In genomic region chr12:109946505-109946904, GRCh38 we compare ENCODE assay signal across 9 cellular contexts. TPM values are rescaled to one million over a fixed set of nuclear protein-coding genes. Genes with fewer than 3 reads are reported as not detected.
A peak's percentile ranks its signal among the peaks of the same experiment; 100 is the strongest.
DNase-seq lines count a peak whose midpoint lies in the region; ATAC-seq, FAIRE-seq and TF ChIP-seq lines count a peak whose summit lies in the region.
"Had no signal": no experiment of that assay in that cellular context is flagged by ENCODE, and none has a peak within 500 bp of the region (broad histone marks: within the 10 kb centered on the region; RNA-seq: fewer than 3 reads in every experiment).

No MANE protein-coding gene starts in this region.

- no peaks in the 10 kb centered on the region for H3K36me3 ChIP-seq in parathyroid adenoma (ENCODE audit: control insufficient read depth, insufficient read depth, low read length)
- H3K36me3 ChIP-seq in gastrocnemius medialis: peaks cover 0 to 16% of the 10 kb centered on the region in 2 donors

- no peaks in the 10 kb centered on the region for H3K27me3 ChIP-seq in parathyroid adenoma (ENCODE audit: control insufficient read depth, insufficient read depth, low read length)
- no peaks in the 10 kb centered on the region for H3K27me3 ChIP-seq in gastrocnemius medialis

- peak overlapping the region; percentile 1 for H3K4me2 ChIP-seq in parathyroid adenoma (ENCODE audit: low read length)

- CTCF ChIA-PET in activated CD8-positive, alpha-beta T cell treated with anti-CD3 and anti-CD28 coated beads for 36 hours (lab: Charles Lee): interaction anchor here (1.0 kb wide), 1 partner anchor 93 kb away, joined by 4 read pairs; no protein-coding TSS in a partner anchor

- no peak overlapping the region for H3K27ac ChIP-seq in parathyroid adenoma
- H3K27ac ChIP-seq in gastrocnemius medialis: peak overlapping the region in 2 of 4 donors; percentile 14 to 26

- no peaks in the 10 kb centered on the region for H3K9me3 ChIP-seq in parathyroid adenoma (ENCODE audit: control insufficient read depth, low read length)
- H3K9me3 ChIP-seq in gastrocnemius medialis: no peaks in the 10 kb centered on the region

- in situ Hi-C loops in gastrocnemius medialis (cut with MboI; ENCODE audit: low sequenced_read_pairs in 4 of 4): no loop called here

- intact Hi-C loops in activated CD8-positive, alpha-beta T cell treated with anti-CD3 and anti-CD28 coated beads for 36 hours (cut with micrococcal nuclease): no loop called here
- intact Hi-C loops in gastrocnemius medialis (cut with DNase I; ENCODE audit: low total_unique reads): no loop called here

- no peak overlapping the region for H3K4me3 Mint-ChIP-seq in activated CD8-positive, alpha-beta T cell treated with anti-CD3 and anti-CD28 coated beads for 36 hours
- H3K4me3 Mint-ChIP-seq in glutamatergic neuron (ENCODE audit: unreplicated experiment): peak overlapping the region; percentile 23

- H3K79me2 ChIP-seq in parathyroid adenoma: peaks cover 2% of the 10 kb centered on the region

- peaks cover 34% of the 10 kb centered on the region for H3K36me3 Mint-ChIP-seq in activated CD8-positive, alpha-beta T cell treated with anti-CD3 and anti-CD28 coated beads for 36 hours (ENCODE audit: low read depth)
- no peaks in the 10 kb centered on the region for H3K36me3 Mint-ChIP-seq in glutamatergic neuron (ENCODE audit: unreplicated experiment)

- ATAC-seq in activated CD8-positive, alpha-beta T cell treated with anti-CD3 and anti-CD28 coated beads for 36 hours: no peak
- ATAC-seq in gastrocnemius medialis: no peak

- H3K27ac Mint-ChIP-seq in activated CD8-positive, alpha-beta T cell treated with anti-CD3 and anti-CD28 coated beads for 36 hours: peak overlapping the region; percentile 35
- peak overlapping the region; percentile 52 for H3K27ac Mint-ChIP-seq in glutamatergic neuron (ENCODE audit: unreplicated experiment)

- POLR2A ChIA-PET in activated CD8-positive, alpha-beta T cell treated with anti-CD3 and anti-CD28 coated beads for 36 hours (lab: Charles Lee): no interaction called here

- DNase-seq in GDM1 (lab: John Stamatoyannopoulos, UW) (peak; percentile 15), glutamatergic neuron (no peak), NCI-H748 treated with DMSO at 0.1 percent for 48 hours (lab: John Stamatoyannopoulos, UW) (no peak), gastrocnemius medialis (no peak), GM12891 (ENCODE audit: insufficient read length, low spot score) (no peak), NCI-H526 treated with DMSO at 0.1 percent for 48 hours (lab: John Stamatoyannopoulos, UW) (no peak)
- DNase-seq in activated CD8-positive, alpha-beta T cell treated with anti-CD3 and anti-CD28 coated beads for 36 hours: no peak
- DNase-seq: GOT3 had no signal

- H2AFZ ChIP-seq in parathyroid adenoma: no peak overlapping the region

- H3K4me1 ChIP-seq in parathyroid adenoma: peaks cover 8% of the 10 kb centered on the region
- H3K4me1 ChIP-seq in gastrocnemius medialis: peaks cover 34 to 48% of the 10 kb centered on the region in 2 donors

- H3K9me3 Mint-ChIP-seq in activated CD8-positive, alpha-beta T cell treated with anti-CD3 and anti-CD28 coated beads for 36 hours: no peaks in the 10 kb centered on the region
- no peaks in the 10 kb centered on the region for H3K9me3 Mint-ChIP-seq in glutamatergic neuron (ENCODE audit: unreplicated experiment)

- no peak overlapping the region for H3K9ac ChIP-seq in parathyroid adenoma

- H3K4me1 Mint-ChIP-seq in activated CD8-positive, alpha-beta T cell treated with anti-CD3 and anti-CD28 coated beads for 36 hours (ENCODE audit: low read depth): peaks cover 23% of the 10 kb centered on the region
- H3K4me1 Mint-ChIP-seq in glutamatergic neuron (ENCODE audit: low read depth, unreplicated experiment): peaks cover 24% of the 10 kb centered on the region

- H3K27me3 Mint-ChIP-seq in activated CD8-positive, alpha-beta T cell treated with anti-CD3 and anti-CD28 coated beads for 36 hours: no peaks in the 10 kb centered on the region
- H3K27me3 Mint-ChIP-seq in glutamatergic neuron (ENCODE audit: unreplicated experiment): no peaks in the 10 kb centered on the region

- FAIRE-seq in GM12891 (lab: Jason Lieb, UNC): no peak

- TF ChIP-seq CTCF in activated CD8-positive, alpha-beta T cell treated with anti-CD3 and anti-CD28 coated beads for 36 hours (IDR thresholded peaks at IDR 0.05): no peak
- TF ChIP-seq CTCF in glutamatergic neuron (IDR thresholded peaks at IDR 0.05; ENCODE audit: partially characterized antibody, unreplicated experiment): no peak
- no peak for TF ChIP-seq CTCF in parathyroid adenoma (IDR thresholded peaks at IDR 0.05)
- TF ChIP-seq CTCF in gastrocnemius medialis (IDR thresholded peaks at IDR 0.05 in 4 of 5, conservative IDR thresholded peaks at IDR 0.05 in 1 of 5): no peak

- no peak overlapping the region for H3K4me3 ChIP-seq in parathyroid adenoma (ENCODE audit: low read depth, low read length)
- no peak overlapping the region for H3K4me3 ChIP-seq in gastrocnemius medialis

- TF ChIP-seq POLR2A in gastrocnemius medialis (IDR thresholded peaks at IDR 0.05) (no peak), GM12891 (IDR thresholded peaks at IDR 0.05; ENCODE audit: low read depth, low read length) (no peak)

TF ChIP-seq in GM12891, 5 proteins besides CTCF, POLR2A, EP300 and RAD21:
- TF ChIP-seq POLR2AphosphoS5 (IDR thresholded peaks at IDR 0.05; ENCODE audit: low read depth, low read length): no peak
- TF ChIP-seq SPI1 (IDR thresholded peaks at IDR 0.05; ENCODE audit: low read depth, low read length): no peak
- no peak for TF ChIP-seq POU2F2 (IDR thresholded peaks at IDR 0.05; ENCODE audit: low read depth, low read length)
- no peak for TF ChIP-seq PAX5 (IDR thresholded peaks at IDR 0.05; ENCODE audit: insufficient read depth, low read length, severe bottlenecking)
- TF ChIP-seq TAF1 (IDR thresholded peaks at IDR 0.05; ENCODE audit: low read depth, low read length): no peak

RNA-seq across cellular contexts. Expression of gene TCHP, which starts 46.4 kb away (rescaled TPM):
- total RNA-seq in activated CD8-positive, alpha-beta T cell treated with anti-CD3 and anti-CD28 coated beads for 36 hours: 10 to 100 TPM; 19.9 to 21.0 TPM
- total RNA-seq in glutamatergic neuron (ENCODE audit: unreplicated experiment) (31.7 TPM), gastrocnemius medialis (1 to 10 TPM; 7.3 to 9.4 (median 8.0) TPM)
- 8.5 TPM for polyA plus RNA-seq in GM12891 (2012; ENCODE audit: low read depth, missing spikeins)

RNA-seq across cellular contexts. Expression of gene GIT2, which starts 49.7 kb away (rescaled TPM):
- 10 to 100 TPM; 49.2 to 49.6 TPM for total RNA-seq in activated CD8-positive, alpha-beta T cell treated with anti-CD3 and anti-CD28 coated beads for 36 hours
- total RNA-seq in glutamatergic neuron (ENCODE audit: unreplicated experiment): 54.9 TPM
- total RNA-seq in gastrocnemius medialis: 10 to 100 TPM; 23.4 to 32.1 (median 23.6) TPM
- 24.6 TPM for polyA plus RNA-seq in GM12891 (2012; ENCODE audit: low read depth, missing spikeins)

RNA-seq across cellular contexts. Expression of gene ANKRD13A, which starts 52.7 kb away (rescaled TPM):
- 10 to 100 TPM; 33.4 to 37.5 TPM for total RNA-seq in activated CD8-positive, alpha-beta T cell treated with anti-CD3 and anti-CD28 coated beads for 36 hours
- 139 TPM for total RNA-seq in glutamatergic neuron (ENCODE audit: unreplicated experiment)
- 10 to 100 TPM; 19.0 to 29.3 (median 20.5) TPM for total RNA-seq in gastrocnemius medialis
- polyA plus RNA-seq in GM12891 (2012; ENCODE audit: low read depth, missing spikeins): 37.8 TPM
